ENCODE assay signal across 1 cellular context in genomic region chr6:15148356-15149058, GRCh38.
TF ChIP-seq lines count a peak whose summit lies in the region.

No MANE protein-coding gene starts in this region.

TF ChIP-seq in GM23338, 12 proteins besides CTCF, POLR2A, EP300 and RAD21 (continued from another document):
- TF ChIP-seq ZNF462 (CRISPR knock-in tag; IDR thresholded peaks at IDR 0.05) (no peak), NANOG (IDR thresholded peaks at IDR 0.05; ENCODE audit: borderline replicate concordance) (no peak)
TF ChIP-seq in GM23338: peak in this region for 0.
